In genomic region chr11:76685841-76686240, GRCh38 we compare ENCODE assay signal across 19 cellular contexts. TPM values are rescaled to one million over a fixed set of nuclear protein-coding genes. Genes with fewer than 3 reads are reported as not detected.
A peak's percentile ranks its signal among the peaks of the same experiment; 100 is the strongest.
DNase-seq lines count a peak whose midpoint lies in the region; ATAC-seq and TF ChIP-seq lines count a peak whose summit lies in the region.
"Had no signal": no experiment of that assay in that cellular context is flagged by ENCODE, and none has a peak within 500 bp of the region (broad histone marks: within the 10 kb centered on the region; RNA-seq: fewer than 3 reads in every experiment).

No MANE protein-coding gene starts in this region.

- H3K4me1 Mint-ChIP-seq in natural killer cell = peaks cover 13 to 14% of the 10 kb centered on the region in 2 donors
- peaks cover 5 to 12% of the 10 kb centered on the region in 2 donors for H3K4me1 Mint-ChIP-seq in natural killer cell treated with Interleukin-12 subunit alpha and Interleukin-12 subunit beta and Interleukin-15 and Interleukin-18, amount 100 ng/mL, for 72 hours (ENCODE audit: low read depth in 2 of 2)
- peaks cover 20% of the 10 kb centered on the region for H3K4me1 Mint-ChIP-seq in activated naive CD8-positive, alpha-beta T cell treated with anti-CD3 and anti-CD28 coated beads for 36 hours
- peaks cover 33% of the 10 kb centered on the region for H3K4me1 Mint-ChIP-seq in stimulated activated naive CD8-positive, alpha-beta T cell treated with anti-CD3 and anti-CD28 coated beads, Interleukin-15, amount 100 ng/mL, for 72 hours
- H3K4me1 Mint-ChIP-seq: endodermal cell had no signal

- intact Hi-C loops in natural killer cell (cut with micrococcal nuclease) = no loop called here

- H3K27me3 Mint-ChIP-seq in natural killer cell (ENCODE audit: low read depth in 2 of 2) = peaks cover 11 to 13% of the 10 kb centered on the region in 2 donors
- H3K27me3 Mint-ChIP-seq in natural killer cell treated with Interleukin-12 subunit alpha and Interleukin-12 subunit beta and Interleukin-15 and Interleukin-18, amount 100 ng/mL, for 72 hours = peaks cover 8 to 11% of the 10 kb centered on the region in 2 donors
- H3K27me3 Mint-ChIP-seq in activated naive CD8-positive, alpha-beta T cell treated with anti-CD3 and anti-CD28 coated beads for 36 hours = peaks cover 6% of the 10 kb centered on the region
- H3K27me3 Mint-ChIP-seq in stimulated activated naive CD8-positive, alpha-beta T cell treated with anti-CD3 and anti-CD28 coated beads, Interleukin-15, amount 100 ng/mL, for 72 hours = peaks cover 11% of the 10 kb centered on the region

- TF ChIP-seq POLR2A in NB4 (IDR thresholded peaks at IDR 0.05; ENCODE audit: extremely low read depth, insufficient read length) = no peak

- no peak for TF ChIP-seq CTCF in natural killer cell (IDR thresholded peaks at IDR 0.05)
- no peak for TF ChIP-seq CTCF in NB4 (IDR thresholded peaks at IDR 0.05; ENCODE audit: low read depth, low read length)

- no peak overlapping the region for H3K4me3 ChIP-seq in NB4 (ENCODE audit: low read depth, low read length)
- H3K4me3 ChIP-seq: HAP-1, heart left ventricle, lower lobe of right lung, skin epidermis, thyroid gland had no signal

- H3K36me3 Mint-ChIP-seq in natural killer cell = no peaks in the 10 kb centered on the region
- no peaks in the 10 kb centered on the region for H3K36me3 Mint-ChIP-seq in natural killer cell treated with Interleukin-12 subunit alpha and Interleukin-12 subunit beta and Interleukin-15 and Interleukin-18, amount 100 ng/mL, for 72 hours
- H3K36me3 Mint-ChIP-seq in activated naive CD8-positive, alpha-beta T cell treated with anti-CD3 and anti-CD28 coated beads for 36 hours = no peaks in the 10 kb centered on the region

- H3K27ac Mint-ChIP-seq in natural killer cell = peak overlapping the region in 1 of 2 donors; percentile 69
- no peak overlapping the region for H3K27ac Mint-ChIP-seq in natural killer cell treated with Interleukin-12 subunit alpha and Interleukin-12 subunit beta and Interleukin-15 and Interleukin-18, amount 100 ng/mL, for 72 hours
- H3K27ac Mint-ChIP-seq in activated naive CD8-positive, alpha-beta T cell treated with anti-CD3 and anti-CD28 coated beads for 36 hours = peak overlapping the region; percentile 59
- H3K27ac Mint-ChIP-seq in stimulated activated naive CD8-positive, alpha-beta T cell treated with anti-CD3 and anti-CD28 coated beads, Interleukin-15, amount 100 ng/mL, for 72 hours = no peak overlapping the region
- H3K27ac Mint-ChIP-seq: activated T-cell treated with anti-CD3 and anti-CD28 coated beads, Interleukin-2, amount 50 U/mL, for 72 hours; endodermal cell had no signal

- peak overlapping the region; percentile 62 for H3K4me3 Mint-ChIP-seq in natural killer cell
- no peak overlapping the region for H3K4me3 Mint-ChIP-seq in natural killer cell treated with Interleukin-12 subunit alpha and Interleukin-12 subunit beta and Interleukin-15 and Interleukin-18, amount 100 ng/mL, for 72 hours
- H3K4me3 Mint-ChIP-seq in activated naive CD8-positive, alpha-beta T cell treated with anti-CD3 and anti-CD28 coated beads for 36 hours = peak overlapping the region; percentile 46
- H3K4me3 Mint-ChIP-seq in stimulated activated naive CD8-positive, alpha-beta T cell treated with anti-CD3 and anti-CD28 coated beads, Interleukin-15, amount 100 ng/mL, for 72 hours = peak overlapping the region; percentile 52 to 79
- H3K4me3 Mint-ChIP-seq: endodermal cell had no signal

- DNase-seq in natural killer cell (no peak), NB4 (ENCODE audit: low read depth) (peak; percentile 34), NCI-H1417 (lab: John Stamatoyannopoulos, UW) (no peak), NAMALWA (ENCODE audit: low spot score) (no peak)
- DNase-seq in natural killer cell treated with Interleukin-12 subunit alpha and Interleukin-12 subunit beta and Interleukin-15 and Interleukin-18, amount 100 ng/mL, for 72 hours (ENCODE audit: low spot score) = no peak
- no peak for DNase-seq in activated naive CD8-positive, alpha-beta T cell treated with anti-CD3 and anti-CD28 coated beads for 36 hours
- no peak for DNase-seq in stimulated activated naive CD8-positive, alpha-beta T cell treated with anti-CD3 and anti-CD28 coated beads, Interleukin-15, amount 100 ng/mL, for 72 hours
- DNase-seq: activated T-cell treated with anti-CD3 and anti-CD28 coated beads, Interleukin-2, amount 50 U/mL, for 72 hours; heart left ventricle; Karpas-422; lower lobe of right lung; NCI-H1436 treated with DMSO at 0.1 percent for 48 hours; stimulated activated CD4-positive, alpha-beta T cell treated with anti-CD3 and anti-CD28 coated beads, Interleukin-4, amount 100 ng/mL, for 4 hours; stimulated activated CD8-positive, alpha-beta memory T cell treated with anti-CD3 and anti-CD28 coated beads, Interleukin-4, amount 100 ng/mL, for 48 hours; thyroid gland had no signal

- H3K9me3 Mint-ChIP-seq in natural killer cell = no peaks in the 10 kb centered on the region
- H3K9me3 Mint-ChIP-seq in natural killer cell treated with Interleukin-12 subunit alpha and Interleukin-12 subunit beta and Interleukin-15 and Interleukin-18, amount 100 ng/mL, for 72 hours = no peaks in the 10 kb centered on the region
- no peaks in the 10 kb centered on the region for H3K9me3 Mint-ChIP-seq in activated naive CD8-positive, alpha-beta T cell treated with anti-CD3 and anti-CD28 coated beads for 36 hours
- H3K9me3 Mint-ChIP-seq in stimulated activated naive CD8-positive, alpha-beta T cell treated with anti-CD3 and anti-CD28 coated beads, Interleukin-15, amount 100 ng/mL, for 72 hours = no peaks in the 10 kb centered on the region
- H3K9me3 Mint-ChIP-seq: activated T-cell treated with anti-CD3 and anti-CD28 coated beads, Interleukin-2, amount 50 U/mL, for 72 hours had no signal

- ATAC-seq in natural killer cell (no peak), HG03196 (IDR thresholded peaks at IDR 0.05; ENCODE audit: unreplicated experiment) (no peak)
- ATAC-seq in natural killer cell treated with Interleukin-12 subunit alpha and Interleukin-12 subunit beta and Interleukin-15 and Interleukin-18, amount 100 ng/mL, for 72 hours = no peak
- no peak for ATAC-seq in stimulated activated naive CD8-positive, alpha-beta T cell treated with anti-CD3 and anti-CD28 coated beads, Interleukin-15, amount 100 ng/mL, for 72 hours
- ATAC-seq: lower lobe of right lung had no signal

RNA-seq across cellular contexts. Expression of gene LRRC32, which starts 15.3 kb away (rescaled TPM):
- 1 to 10 TPM in 2 of 3 donors, under 1 TPM in 1; 0.14 to 1.4 (median 1.4) TPM for total RNA-seq in natural killer cell
- total RNA-seq in natural killer cell treated with Interleukin-12 subunit alpha and Interleukin-12 subunit beta and Interleukin-15 and Interleukin-18, amount 100 ng/mL, for 72 hours = under 1 TPM in 1 of 2 donors, not detected in 1; 0.08 TPM
- 10 to 100 TPM; 11.5 to 12.1 TPM for total RNA-seq in activated naive CD8-positive, alpha-beta T cell treated with anti-CD3 and anti-CD28 coated beads for 36 hours

Comparison
In these comparisons a context has a peak if more than half of its experiments do, and no peak if none do; other contexts are left out.
1. RNA of gene LRRC32, which starts 15.3 kb away (total RNA-seq): 11.5 to 12.1 TPM in activated naive CD8-positive, alpha-beta T cell treated with anti-CD3 and anti-CD28 coated beads for 36 hours; 0.14 to 1.4 TPM in natural killer cell and 0.08 TPM in natural killer cell treated with Interleukin-12 subunit alpha and Interleukin-12 subunit beta and Interleukin-15 and Interleukin-18, amount 100 ng/mL, for 72 hours; every median in the first group is over 4 times any median in the second.